Comparison of ENCODE assay signal across 8 cellular contexts in the genomic region with DNA sequence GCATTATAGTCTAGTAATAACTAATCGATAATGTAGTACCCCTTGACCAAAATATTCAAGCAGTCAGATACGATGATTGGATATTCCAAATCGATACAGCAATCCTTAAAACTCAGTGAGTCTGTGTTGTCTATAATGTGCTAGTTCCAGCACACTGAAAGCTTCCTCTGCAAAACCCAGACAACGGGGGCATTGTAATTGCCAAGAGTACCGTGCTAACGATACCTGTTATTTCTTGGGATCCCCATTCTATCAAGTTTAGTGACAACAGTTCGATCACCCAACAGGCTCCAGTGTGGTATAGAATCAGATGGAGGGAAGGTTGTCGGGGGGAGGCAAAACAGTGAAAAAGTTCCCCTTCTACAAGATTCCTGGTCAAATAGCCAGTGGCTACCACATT. TPM values are rescaled to one million over a fixed set of nuclear protein-coding genes. Genes with fewer than 3 reads are reported as not detected.
A peak's percentile ranks its signal among the peaks of the same experiment; 100 is the strongest.
DNase-seq lines count a peak whose midpoint lies in the region; ATAC-seq and TF ChIP-seq lines count a peak whose summit lies in the region.

No MANE protein-coding gene starts in this region.

- no peak for TF ChIP-seq CTCF in suprapubic skin (IDR thresholded peaks at IDR 0.05)

- H3K27ac ChIP-seq in layer of hippocampus (ENCODE audit: low read depth, low read length) (peak overlapping the region; percentile 99), suprapubic skin (peak overlapping the region; percentile 99)

- H3K27ac Mint-ChIP-seq in T-helper 1 cell treated with Interleukin-12 subunit alpha and Interleukin-12 subunit beta and Interleukin-4 antibody, amounts not matched to agents 30 μg/mL and 1 μg/mL, for 36 hours, result peak overlapping the region; percentile 94
- H3K27ac Mint-ChIP-seq in activated naive CD8-positive, alpha-beta T cell treated with anti-CD3 and anti-CD28 coated beads for 36 hours, result no peak overlapping the region

- H3K4me1 ChIP-seq in suprapubic skin, result peaks cover 39% of the 10 kb centered on the region

- peaks cover 3% of the 10 kb centered on the region for H3K36me3 Mint-ChIP-seq in T-helper 1 cell treated with Interleukin-12 subunit alpha and Interleukin-12 subunit beta and Interleukin-4 antibody, amounts not matched to agents 30 μg/mL and 1 μg/mL, for 36 hours (ENCODE audit: low read depth)
- peaks cover 2% of the 10 kb centered on the region for H3K36me3 Mint-ChIP-seq in activated naive CD8-positive, alpha-beta T cell treated with anti-CD3 and anti-CD28 coated beads for 36 hours

- ATAC-seq in HG02870 (IDR thresholded peaks at IDR 0.05; ENCODE audit: unreplicated experiment), result no peak

- H3K36me3 ChIP-seq in suprapubic skin, result no peaks in the 10 kb centered on the region

- TF ChIP-seq POLR2A in suprapubic skin (IDR thresholded peaks at IDR 0.05), result no peak
- TF ChIP-seq POLR2A in erythroblast (IDR thresholded peaks at IDR 0.05; ENCODE audit: low read length), result no peak

- DNase-seq in T-helper 1 cell, result no peak
- DNase-seq in activated naive CD8-positive, alpha-beta T cell treated with anti-CD3 and anti-CD28 coated beads for 36 hours, result no peak
- DNase-seq in suprapubic skin (ENCODE audit: low spot score in 2 of 2), result no peak
- no peak for DNase-seq in erythroblast (lab: John Stamatoyannopoulos, UW)
- DNase-seq in HCEC 1CT, result no peak

- no peaks in the 10 kb centered on the region for H3K27me3 ChIP-seq in layer of hippocampus (ENCODE audit: control insufficient read depth, insufficient read depth, low read length)
- H3K27me3 ChIP-seq in suprapubic skin, result no peaks in the 10 kb centered on the region

- WGBS in suprapubic skin, result 54% methylated on average over 8 of the region's 8 CpGs

- no peaks in the 10 kb centered on the region for H3K9me3 Mint-ChIP-seq in T-helper 1 cell treated with Interleukin-12 subunit alpha and Interleukin-12 subunit beta and Interleukin-4 antibody, amounts not matched to agents 30 μg/mL and 1 μg/mL, for 36 hours
- no peaks in the 10 kb centered on the region for H3K9me3 Mint-ChIP-seq in activated naive CD8-positive, alpha-beta T cell treated with anti-CD3 and anti-CD28 coated beads for 36 hours

- H3K27me3 Mint-ChIP-seq in T-helper 1 cell treated with Interleukin-12 subunit alpha and Interleukin-12 subunit beta and Interleukin-4 antibody, amounts not matched to agents 30 μg/mL and 1 μg/mL, for 36 hours (ENCODE audit: low read depth), result no peaks in the 10 kb centered on the region
- no peaks in the 10 kb centered on the region for H3K27me3 Mint-ChIP-seq in activated naive CD8-positive, alpha-beta T cell treated with anti-CD3 and anti-CD28 coated beads for 36 hours

- H3K4me3 ChIP-seq in suprapubic skin, result peak overlapping the region; percentile 62

- peaks cover 20% of the 10 kb centered on the region for H3K4me1 Mint-ChIP-seq in T-helper 1 cell treated with Interleukin-12 subunit alpha and Interleukin-12 subunit beta and Interleukin-4 antibody, amounts not matched to agents 30 μg/mL and 1 μg/mL, for 36 hours (ENCODE audit: low read depth)
- H3K4me1 Mint-ChIP-seq in activated naive CD8-positive, alpha-beta T cell treated with anti-CD3 and anti-CD28 coated beads for 36 hours, result peaks cover 18% of the 10 kb centered on the region

- no peak for TF ChIP-seq EP300 in suprapubic skin (IDR thresholded peaks at IDR 0.05)

- peak overlapping the region; percentile 89 for H3K4me3 Mint-ChIP-seq in T-helper 1 cell treated with Interleukin-12 subunit alpha and Interleukin-12 subunit beta and Interleukin-4 antibody, amounts not matched to agents 30 μg/mL and 1 μg/mL, for 36 hours
- H3K4me3 Mint-ChIP-seq in activated naive CD8-positive, alpha-beta T cell treated with anti-CD3 and anti-CD28 coated beads for 36 hours, result peak overlapping the region; percentile 83

- H3K9me3 ChIP-seq in suprapubic skin, result no peaks in the 10 kb centered on the region

RNA-seq across cellular contexts. Expression of gene ZNF438, which starts 0.9 kb away (rescaled TPM):
- 1 to 10 TPM; 2.1 to 2.5 TPM for total RNA-seq in activated naive CD8-positive, alpha-beta T cell treated with anti-CD3 and anti-CD28 coated beads for 36 hours
- 10 to 100 TPM in 1 of 4 donors, 1 to 10 TPM in 3; 6.1 to 14.1 (median 7.1) TPM for total RNA-seq in suprapubic skin
